Comparison of ENCODE assay signal across 1 cellular context in the genomic region with DNA sequence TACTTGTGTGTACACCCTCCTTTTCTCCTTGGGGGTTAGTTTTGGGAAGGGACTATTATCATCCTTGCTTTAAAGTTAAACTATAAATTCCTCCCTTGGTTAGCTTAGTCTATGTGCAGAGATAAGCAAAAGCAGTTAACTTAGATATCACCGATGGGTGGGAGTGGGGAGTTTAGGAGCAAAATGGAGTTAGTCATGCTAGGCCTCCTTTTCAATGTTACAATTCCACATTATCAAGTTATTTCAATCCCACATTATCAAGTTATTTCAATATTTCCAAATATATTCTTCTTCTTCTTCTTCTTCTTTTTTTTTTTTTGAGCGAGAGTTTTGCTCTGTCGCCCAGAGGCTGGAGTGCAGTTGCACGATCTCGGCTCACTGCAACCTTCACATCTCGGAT.
TF ChIP-seq lines count a peak whose summit lies in the region.

No MANE protein-coding gene starts in this region.

TF ChIP-seq in HepG2, 621 proteins besides CTCF, POLR2A, EP300 and RAD21:
- TF ChIP-seq E2F5 (CRISPR knock-in tag; conservative IDR thresholded peaks at IDR 0.05) (no peak), ZMYM2 (CRISPR knock-in tag; IDR thresholded peaks at IDR 0.05) (no peak), TSC22D2 (CRISPR knock-in tag; IDR thresholded peaks at IDR 0.05; ENCODE audit: borderline replicate concordance) (no peak)
